In genomic region chr5:1289559-1289958, GRCh38 we compare ENCODE assay signal across 7 cellular contexts. TPM values are rescaled to one million over a fixed set of nuclear protein-coding genes. Genes with fewer than 3 reads are reported as not detected.
DNase-seq lines count a peak whose midpoint lies in the region; ATAC-seq and TF ChIP-seq lines count a peak whose summit lies in the region.
"Not testable (repeated sequence)": the region's sequence is repeated elsewhere in the genome, so short reads cannot be mapped to it uniquely, and the experiment has no call there.

No MANE protein-coding gene starts in this region.

- intact Hi-C loops in activated B cell treated with CpG ODN at 0.5 μM for 24 hours (cut with micrococcal nuclease); posterior vena cava (cut with DNase I): not testable (repeated sequence)

- DNase-seq in activated B cell treated with CpG ODN at 0.5 μM for 24 hours (peak; percentile 11), endothelial cell (ENCODE audit: low spot score) (peak; percentile 2), left lobe of liver (ENCODE audit: low spot score) (peak; percentile 27), mesenteric fat pad (ENCODE audit: low spot score) (peak; percentile 22), posterior vena cava (ENCODE audit: low spot score) (peak; percentile 5)
- DNase-seq in activated CD8-positive, alpha-beta memory T cell treated with anti-CD3 and anti-CD28 coated beads, Interleukin-2, amount 50 U/mL, for 48 hours = peak; percentile 10
- DNase-seq in activated naive CD4-positive, alpha-beta T cell treated with anti-CD3 and anti-CD28 coated beads, Interleukin-2, amount 10 ng/mL, durations not matched to agents 7 days and 5 days = peak; percentile 8

- not testable (repeated sequence) for H3K36me3 Mint-ChIP-seq in activated B cell treated with CpG ODN at 0.5 μM for 24 hours (ENCODE audit: low read depth); endothelial cell (ENCODE audit: low read depth, unreplicated experiment)
- H3K36me3 Mint-ChIP-seq in activated naive CD4-positive, alpha-beta T cell treated with anti-CD3 and anti-CD28 coated beads, Interleukin-2, amount 10 ng/mL, durations not matched to agents 7 days and 5 days = peaks cover 11% of the 10 kb centered on the region

- H3K4me1 Mint-ChIP-seq in activated B cell treated with CpG ODN at 0.5 μM for 24 hours; endothelial cell (ENCODE audit: unreplicated experiment): not testable (repeated sequence)
- H3K4me1 Mint-ChIP-seq in activated naive CD4-positive, alpha-beta T cell treated with anti-CD3 and anti-CD28 coated beads, Interleukin-2, amount 10 ng/mL, durations not matched to agents 7 days and 5 days = peaks cover 14% of the 10 kb centered on the region

- not testable (repeated sequence) for H3K27ac Mint-ChIP-seq in activated B cell treated with CpG ODN at 0.5 μM for 24 hours; activated naive CD4-positive, alpha-beta T cell treated with anti-CD3 and anti-CD28 coated beads, Interleukin-2, amount 10 ng/mL, durations not matched to agents 7 days and 5 days; endothelial cell (ENCODE audit: unreplicated experiment)

- POLR2A ChIA-PET in activated B cell treated with CpG ODN at 0.5 μM for 24 hours (lab: Charles Lee) = not testable (repeated sequence)

- not testable (repeated sequence) for H3K4me3 Mint-ChIP-seq in activated B cell treated with CpG ODN at 0.5 μM for 24 hours; activated naive CD4-positive, alpha-beta T cell treated with anti-CD3 and anti-CD28 coated beads, Interleukin-2, amount 10 ng/mL, durations not matched to agents 7 days and 5 days; endothelial cell (ENCODE audit: unreplicated experiment)

- ATAC-seq in activated B cell treated with CpG ODN at 0.5 μM for 24 hours (ENCODE audit: low read depth); left lobe of liver: not testable (repeated sequence)

- H3K27me3 Mint-ChIP-seq in activated B cell treated with CpG ODN at 0.5 μM for 24 hours (peaks cover 11% of the 10 kb centered on the region), endothelial cell (ENCODE audit: unreplicated experiment) (peaks cover 14% of the 10 kb centered on the region)
- H3K27me3 Mint-ChIP-seq in activated naive CD4-positive, alpha-beta T cell treated with anti-CD3 and anti-CD28 coated beads, Interleukin-2, amount 10 ng/mL, durations not matched to agents 7 days and 5 days = not testable (repeated sequence)

- not testable (repeated sequence) for TF ChIP-seq CTCF in activated B cell treated with CpG ODN at 0.5 μM for 24 hours (IDR thresholded peaks at IDR 0.05); endothelial cell (IDR thresholded peaks at IDR 0.05; ENCODE audit: unreplicated experiment)

- H3K9me3 Mint-ChIP-seq in activated B cell treated with CpG ODN at 0.5 μM for 24 hours; endothelial cell (ENCODE audit: unreplicated experiment): not testable (repeated sequence)
- peaks cover 10% of the 10 kb centered on the region for H3K9me3 Mint-ChIP-seq in activated naive CD4-positive, alpha-beta T cell treated with anti-CD3 and anti-CD28 coated beads, Interleukin-2, amount 10 ng/mL, durations not matched to agents 7 days and 5 days

- CTCF ChIA-PET in activated B cell treated with CpG ODN at 0.5 μM for 24 hours (lab: Charles Lee); activated naive CD4-positive, alpha-beta T cell treated with anti-CD3 and anti-CD28 coated beads, Interleukin-2, amount 10 ng/mL, durations not matched to agents 7 days and 5 days (lab: Charles Lee): not testable (repeated sequence)

RNA-seq across cellular contexts. Expression of gene TERT, which starts 5.3 kb away (rescaled TPM):
- total RNA-seq in activated B cell treated with CpG ODN at 0.5 μM for 24 hours (0.22 and 0.35 TPM in 2 replicates), endothelial cell (ENCODE audit: unreplicated experiment) (0.28 TPM), left lobe of liver (0.10 TPM), mesenteric fat pad (not detected), posterior vena cava (under 1 TPM in 1 of 2 donors, not detected in 1; 0.14 TPM)

RNA-seq across cellular contexts. Expression of gene CLPTM1L, which starts 55.3 kb away (rescaled TPM):
- total RNA-seq in activated B cell treated with CpG ODN at 0.5 μM for 24 hours = 87.5 and 100 TPM in 2 replicates
- total RNA-seq in endothelial cell (ENCODE audit: unreplicated experiment) = 86.6 TPM
- total RNA-seq in left lobe of liver = 147 TPM
- total RNA-seq in mesenteric fat pad = 112 TPM
- total RNA-seq in posterior vena cava = 10 to 100 TPM; 56.5 to 65.9 TPM
